11 cellular contexts compared by ENCODE assay signal in genomic region chr1:230415405-230416119, GRCh38. TPM values are rescaled to one million over a fixed set of nuclear protein-coding genes. Genes with fewer than 3 reads are reported as not detected.
"Had no signal": no experiment of that assay in that cellular context is flagged by ENCODE, and none has a peak within 500 bp of the region (broad histone marks: within the 10 kb centered on the region; RNA-seq: fewer than 3 reads in every experiment).

No MANE protein-coding gene starts in this region.

- ATAC-seq: gastrocnemius medialis; stimulated activated naive B cell treated with anti-CD40 and anti-IgM and Interleukin-4, amounts not matched to agents 10 μg/mL and 1 μg/mL and 100 μg/mL, for 72 hours; T-helper 17 cell had no signal

- H3K9me3 ChIP-seq: gastrocnemius medialis had no signal

- H3K4me1 ChIP-seq: gastrocnemius medialis had no signal

- H3K27me3 ChIP-seq: gastrocnemius medialis had no signal

- H3K4me3 ChIP-seq: gastrocnemius medialis, smooth muscle cell had no signal

- H3K36me3 ChIP-seq: gastrocnemius medialis had no signal

- DNase-seq: activated CD4-positive, CD25-positive, alpha-beta regulatory T cell; activated T-cell treated with anti-CD3 and anti-CD28 coated beads, Interleukin-2, amount 50 U/mL, for 1 hour; cortex of kidney; effector memory CD4-positive, alpha-beta T cell; gastrocnemius medialis; retina; stimulated activated naive B cell treated with anti-CD40 and anti-IgM and Interleukin-4, amounts not matched to agents 10 μg/mL and 1 μg/mL and 100 μg/mL, for 72 hours; T-helper 17 cell; trophoblast cell had no signal

- H3K27ac ChIP-seq: epithelial cell of prostate, gastrocnemius medialis had no signal

RNA-seq across cellular contexts. Expression of gene PGBD5, which starts 10.6 kb away (rescaled TPM):
- total RNA-seq: T-helper 17 cell had no signal
